ENCODE assay signal across 1 cellular context in genomic region chr22:20022231-20023069, GRCh38.
TF ChIP-seq lines count a peak whose summit lies in the region.

No MANE protein-coding gene starts in this region.

TF ChIP-seq in liver, 16 proteins besides CTCF, POLR2A, EP300 and RAD21 (continued from another document):
- TF ChIP-seq JUND (IDR thresholded peaks at IDR 0.05) (no peak), HNF4A (conservative IDR thresholded peaks at IDR 0.05) (no peak), NR2F2 (IDR thresholded peaks at IDR 0.05) (no peak), YY1 (IDR thresholded peaks at IDR 0.05) (no peak), ZBTB33 (IDR thresholded peaks at IDR 0.05) (no peak)
- TF ChIP-seq, protein P1, sequence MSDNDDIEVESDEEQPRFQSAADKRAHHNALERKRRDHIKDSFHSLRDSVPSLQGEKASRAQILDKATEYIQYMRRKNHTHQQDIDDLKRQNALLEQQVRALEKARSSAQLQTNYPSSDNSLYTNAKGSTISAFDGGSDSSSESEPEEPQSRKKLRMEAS (IDR thresholded peaks at IDR 0.05): no peak
